19 cellular contexts compared by ENCODE assay signal in the genomic region with DNA sequence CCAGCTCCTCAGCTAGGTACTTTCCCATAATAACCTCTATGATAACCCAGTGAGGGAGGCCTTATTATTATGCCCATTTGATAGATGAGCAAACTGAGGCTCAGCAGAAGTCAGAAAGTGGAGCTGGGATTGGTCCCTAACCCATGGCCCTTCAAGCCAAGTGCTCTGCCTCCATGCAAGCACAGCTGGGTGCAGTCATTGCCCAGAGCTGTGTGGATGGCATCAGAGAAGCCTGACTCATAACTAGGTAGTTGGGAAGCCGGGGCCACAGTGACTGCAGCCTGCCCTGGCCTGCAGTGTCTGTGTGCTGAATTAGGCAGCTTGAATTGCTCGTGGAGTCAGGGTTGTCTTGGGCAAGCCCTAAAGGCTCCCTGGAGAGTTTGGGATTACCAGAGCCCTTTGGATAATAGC.
DNase-seq lines count a peak whose midpoint lies in the region; ATAC-seq, FAIRE-seq and TF ChIP-seq lines count a peak whose summit lies in the region.
"Had no signal": no experiment of that assay in that cellular context is flagged by ENCODE, and none has a peak within 500 bp of the region (broad histone marks: within the 10 kb centered on the region; RNA-seq: fewer than 3 reads in every experiment).

No MANE protein-coding gene starts in this region.

- no peak overlapping the region for H3K27ac ChIP-seq in K562 (ENCODE audit: extremely low read depth, low read depth, low read length)
- no peak overlapping the region for H3K27ac ChIP-seq in naive thymus-derived CD4-positive, alpha-beta T cell (ENCODE audit: low read depth, low read length)
- H3K27ac ChIP-seq: adrenal gland, KMS-11, uterus, VCaP had no signal

- H3K9me3 Mint-ChIP-seq in naive thymus-derived CD4-positive, alpha-beta T cell: no peaks in the 10 kb centered on the region
- H3K9me3 Mint-ChIP-seq: activated T-helper 2 cell treated with anti-CD3 and anti-CD28 coated beads, Interferon-gamma antibody, Interleukin-2, Interleukin-4, amounts not matched to agents 10 μg/mL and 5 μg/mL and 100 μg/mL, durations not matched to agents 14 hours and 24 hours and 36 hours; stimulated activated naive B cell treated with anti-CD40 and anti-IgM and Interleukin-4, amounts not matched to agents 10 μg/mL and 1 μg/mL and 100 μg/mL, for 72 hours had no signal

- 27% methylated on average over 2 of the region's 2 CpGs for WGBS in K562 (ENCODE audit: insufficient coverage, low coverage, missing lambda C conversion rate)

- 0 out of 2 replicates have a peak, but pooled peaks cover 3% of the 10 kb centered on the region for H3K9me3 ChIP-seq in K562 (replicated peaks; ENCODE audit: control insufficient read depth, insufficient read depth, low read depth, low read length)
- H3K9me3 ChIP-seq in naive thymus-derived CD4-positive, alpha-beta T cell (ENCODE audit: control insufficient read depth in 2 of 3, low read length in 3 of 3): no peaks in the 10 kb centered on the region
- H3K9me3 ChIP-seq: adrenal gland, uterus had no signal

- no peak for TF ChIP-seq RAD21 in K562 (CRISPR knock-in tag; conservative IDR thresholded peaks at IDR 0.05 in 1 of 2, IDR thresholded peaks at IDR 0.05 in 1 of 2)

- ATAC-seq in K562: no peak
- no peak for ATAC-seq in naive thymus-derived CD4-positive, alpha-beta T cell
- ATAC-seq: stimulated activated naive B cell treated with anti-CD40 and anti-IgM and Interleukin-4, amounts not matched to agents 10 μg/mL and 1 μg/mL and 100 μg/mL, for 72 hours had no signal

- H3K27me3 ChIP-seq in K562 (ENCODE audit: control insufficient read depth in 2 of 2, insufficient read depth in 2 of 2, low read length in 2 of 2): peaks cover 0 to 11% of the 10 kb centered on the region in 2 experiments; a peak in 2 of 5 replicates
- H3K27me3 ChIP-seq in naive thymus-derived CD4-positive, alpha-beta T cell (ENCODE audit: control insufficient read depth in 2 of 2, insufficient read depth in 2 of 2, low read length in 2 of 2): no peaks in the 10 kb centered on the region
- H3K27me3 ChIP-seq: adrenal gland, uterus had no signal

- in situ Hi-C loops in K562 (cut with MboI): no loop called here

- intact Hi-C loops in K562 (cut with micrococcal nuclease): no loop called here
- intact Hi-C loops in naive thymus-derived CD4-positive, alpha-beta T cell (cut with micrococcal nuclease): no loop called here

- H4K20me1 ChIP-seq in K562 (replicated peaks; ENCODE audit: control insufficient read depth, insufficient read depth, low read length): no peaks in the 10 kb centered on the region; the same call in 1 of the 2 replicates

- H3K79me2 ChIP-seq in K562 (ENCODE audit: control insufficient read depth, insufficient read depth, low read length): no peaks in the 10 kb centered on the region

- peaks cover 0 to 13% (median 0%) of the 10 kb centered on the region in 5 donors for H3K27me3 Mint-ChIP-seq in naive thymus-derived CD4-positive, alpha-beta T cell
- H3K27me3 Mint-ChIP-seq: stimulated activated naive B cell treated with anti-CD40 and anti-IgM and Interleukin-4, amounts not matched to agents 10 μg/mL and 1 μg/mL and 100 μg/mL, for 72 hours had no signal

- CTCF ChIA-PET in K562 (lab: Yijun Ruan, JAX; ENCODE audit: low intra/inter-chr PET ratio): no interaction called here
- CTCF ChIA-PET in naive thymus-derived CD4-positive, alpha-beta T cell (lab: Charles Lee): no interaction called here

- peaks cover 6 to 12% of the 10 kb centered on the region in 2 experiments; a peak in 4 of 5 replicates for H3K4me1 ChIP-seq in K562 (replicated peaks in 1 of 2; ENCODE audit: control insufficient read depth in 2 of 2, insufficient read depth in 2 of 2, low read length in 2 of 2)
- no peaks in the 10 kb centered on the region for H3K4me1 ChIP-seq in naive thymus-derived CD4-positive, alpha-beta T cell (ENCODE audit: control insufficient read depth in 2 of 2, insufficient read depth in 2 of 2, low read length in 2 of 2)
- H3K4me1 ChIP-seq: adrenal gland, uterus had no signal

- TF ChIP-seq EP300 in K562 (IDR thresholded peaks at IDR 0.05; ENCODE audit: low read length): no peak

- no peak overlapping the region for H3K4me3 Mint-ChIP-seq in naive thymus-derived CD4-positive, alpha-beta T cell
- H3K4me3 Mint-ChIP-seq: stimulated activated naive B cell treated with anti-CD40 and anti-IgM and Interleukin-4, amounts not matched to agents 10 μg/mL and 1 μg/mL and 100 μg/mL, for 72 hours had no signal

- TF ChIP-seq CTCF in AG10803 (conservative IDR thresholded peaks at IDR 0.05; ENCODE audit: low read length): no peak
- TF ChIP-seq CTCF in K562 (IDR thresholded peaks at IDR 0.05 in 2 of 3, conservative IDR thresholded peaks at IDR 0.05 in 1 of 3; ENCODE audit: insufficient read depth in 2 of 3, low read depth in 1 of 3, low read length in 3 of 3): no peak

- no peaks in the 10 kb centered on the region for H3K36me3 Mint-ChIP-seq in naive thymus-derived CD4-positive, alpha-beta T cell
- H3K36me3 Mint-ChIP-seq: stimulated activated naive B cell treated with anti-CD40 and anti-IgM and Interleukin-4, amounts not matched to agents 10 μg/mL and 1 μg/mL and 100 μg/mL, for 72 hours had no signal

- FAIRE-seq in K562 (lab: Jason Lieb, UNC): no peak
- FAIRE-seq: endometrium had no signal

- H3K27ac Mint-ChIP-seq in naive thymus-derived CD4-positive, alpha-beta T cell: peak overlapping the region in 1 of 9 donors; percentile 39
- H3K27ac Mint-ChIP-seq: activated T-helper 2 cell treated with anti-CD3 and anti-CD28 coated beads, Interferon-gamma antibody, Interleukin-2, Interleukin-4, amounts not matched to agents 10 μg/mL and 5 μg/mL and 100 μg/mL, durations not matched to agents 14 hours and 24 hours and 36 hours; stimulated activated naive B cell treated with anti-CD40 and anti-IgM and Interleukin-4, amounts not matched to agents 10 μg/mL and 1 μg/mL and 100 μg/mL, for 72 hours had no signal

- no peaks in the 10 kb centered on the region for H3K36me3 ChIP-seq in K562 (ENCODE audit: control insufficient read depth, insufficient read depth, low read length)
- no peaks in the 10 kb centered on the region for H3K36me3 ChIP-seq in naive thymus-derived CD4-positive, alpha-beta T cell (ENCODE audit: control insufficient read depth in 2 of 3, insufficient read depth in 3 of 3, low read length in 3 of 3)
- H3K36me3 ChIP-seq: adrenal gland, uterus had no signal

- H2AFZ ChIP-seq in K562 (ENCODE audit: low read depth, low read length): no peak overlapping the region

- H3K9ac ChIP-seq in K562 (ENCODE audit: insufficient read depth in 1 of 2, low read depth in 2 of 2, low read length in 2 of 2): no peak overlapping the region
- H3K9ac ChIP-seq: KMS-11 had no signal

- H3K9me1 ChIP-seq in K562 (ENCODE audit: control insufficient read depth, insufficient read depth, low read length): no peaks in the 10 kb centered on the region

- no peak for TF ChIP-seq POLR2A in K562 (conservative IDR thresholded peaks at IDR 0.05)

- no peak overlapping the region for H3K4me2 ChIP-seq in K562 (ENCODE audit: insufficient read depth, low read length)
- H3K4me2 ChIP-seq: KMS-11 had no signal

- H3K4me1 Mint-ChIP-seq in naive thymus-derived CD4-positive, alpha-beta T cell: peaks cover 0 to 11% (median 0%) of the 10 kb centered on the region in 7 donors
- H3K4me1 Mint-ChIP-seq: stimulated activated naive B cell treated with anti-CD40 and anti-IgM and Interleukin-4, amounts not matched to agents 10 μg/mL and 1 μg/mL and 100 μg/mL, for 72 hours had no signal

- DNase-seq in AG10803 (ENCODE audit: low read depth) (peak; percentile 20), HT1080 (ENCODE audit: low read depth) (peak; percentile 31), K562 (ENCODE audit: extremely low read depth in 1 of 4, low spot score in 3 of 4) (no peak), myocyte (ENCODE audit: low read depth) (peak; percentile 41), NOMO-1 treated with DMSO at 0.1 percent for 48 hours (lab: John Stamatoyannopoulos, UW; ENCODE audit: unreplicated experiment) (no peak), cerebellar nuclear complex (lab: John Stamatoyannopoulos, UW) (no peak), hepatic stellate cell (ENCODE audit: low spot score) (no peak)
- DNase-seq in naive thymus-derived CD4-positive, alpha-beta T cell: no peak
- DNase-seq: activated CD8-positive, alpha-beta memory T cell treated with anti-CD3 and anti-CD28 coated beads for 24 hours; Calu3; NCI-H446 treated with DMSO at 0.1 percent for 48 hours; nucleus accumbens; stimulated activated naive B cell treated with anti-CD40 and anti-IgM and Interleukin-4, amounts not matched to agents 10 μg/mL and 1 μg/mL and 100 μg/mL, for 72 hours; uterus had no signal

- H3K4me3 ChIP-seq in AG10803 (ENCODE audit: low read length): no peak overlapping the region
- H3K4me3 ChIP-seq in K562: no peak overlapping the region
- H3K4me3 ChIP-seq in naive thymus-derived CD4-positive, alpha-beta T cell (ENCODE audit: low read length): no peak overlapping the region
- H3K4me3 ChIP-seq: adrenal gland, uterus had no signal

- no TSS peak for BruUV-seq in K562 (replicated peaks; lab: Mats Ljungman, UMichigan)

- POLR2A ChIA-PET in K562 (lab: Yijun Ruan, JAX): interaction anchor here (0.8 to 2.2 kb wide), 3 partner anchors 10 to 101 kb away, joined by 3 to 9 read pairs (median 3); no protein-coding TSS in a partner anchor
- POLR2A ChIA-PET in naive thymus-derived CD4-positive, alpha-beta T cell (lab: Charles Lee): interaction anchor here (0.5 kb wide), 1 partner anchor 695 kb away, joined by 3 read pairs; no protein-coding TSS in a partner anchor

TF ChIP-seq in K562, 482 proteins besides CTCF, POLR2A, EP300 and RAD21 (continues in another document):
- TF ChIP-seq GATA2 (CRISPR knock-in tag; IDR thresholded peaks at IDR 0.05) (no peak), THRAP3 (IDR thresholded peaks at IDR 0.05; ENCODE audit: borderline replicate concordance) (no peak), HDAC8 (tag; IDR thresholded peaks at IDR 0.05) (no peak), CC2D1A (IDR thresholded peaks at IDR 0.05) (no peak), NEUROD1 (IDR thresholded peaks at IDR 0.05; ENCODE audit: borderline replicate concordance, low read depth, low read length, partially characterized antibody) (no peak), CHD4 (IDR thresholded peaks at IDR 0.05; ENCODE audit: insufficient read depth, insufficient replicate concordance, low read depth, low read length, poor library complexity, severe bottlenecking) (peak; percentile 74), PTBP1 (IDR thresholded peaks at IDR 0.05; ENCODE audit: low read depth, low read length) (no peak), RBM25 (IDR thresholded peaks at IDR 0.05; ENCODE audit: low read depth, low read length, severe bottlenecking) (peak; percentile 92), ETV5 (CRISPR knock-in tag; IDR thresholded peaks at IDR 0.05; ENCODE audit: low read depth) (no peak), ZC3H4 (CRISPR knock-in tag; IDR thresholded peaks at IDR 0.05; ENCODE audit: borderline replicate concordance) (no peak), ADNP (tag; IDR thresholded peaks at IDR 0.05) (peak; percentile 92), SMARCA5 (IDR thresholded peaks at IDR 0.05) (peak; percentile 88; the same call in 1 of the 2 replicates), HDAC2 (IDR thresholded peaks at IDR 0.05) (peak; percentile 83; the same call in 1 of the 2 replicates), BCOR (IDR thresholded peaks at IDR 0.05) (peak; percentile 96)

Comparison
In these comparisons a context has a peak if more than half of its experiments do, and no peak if none do; other contexts are left out.
1. DNase-seq: peak in AG10803 (single experiment), HT1080 (single experiment) and myocyte (single experiment); none in K562 (0 of 4), naive thymus-derived CD4-positive, alpha-beta T cell (0 of 9), NOMO-1 treated with DMSO at 0.1 percent for 48 hours (single experiment), cerebellar nuclear complex (0 of 2) and hepatic stellate cell (single experiment).